11 cellular contexts compared by ENCODE assay signal in genomic region chr16:56262148-56262878, GRCh38.
A peak's percentile ranks its signal among the peaks of the same experiment; 100 is the strongest.
DNase-seq lines count a peak whose midpoint lies in the region; ATAC-seq and TF ChIP-seq lines count a peak whose summit lies in the region.
"Had no signal": no experiment of that assay in that cellular context is flagged by ENCODE, and none has a peak within 500 bp of the region (broad histone marks: within the 10 kb centered on the region; RNA-seq: fewer than 3 reads in every experiment).

No MANE protein-coding gene starts in this region.

- no peaks in the 10 kb centered on the region for H3K9me3 Mint-ChIP-seq in activated T-cell treated with anti-CD3 and anti-CD28 coated beads, Interleukin-2, amount 50 U/mL, for 24 hours

- H3K9me2 ChIP-seq in MM.1S (replicated peaks; ENCODE audit: insufficient read depth, low read length): no peaks in the 10 kb centered on the region

- DNase-seq in activated gamma-delta T cell treated with Interleukin-2 at 50 U/mL for 16 hours (peak; percentile 63), activated gamma-delta T cell (lab: John Stamatoyannopoulos, UW) (no peak), mucosa of descending colon (no peak), transverse colon (peak; percentile 38), MM.1S (no peak)
- peak; percentile 53 for DNase-seq in activated T-cell treated with anti-CD3 and anti-CD28 coated beads, Interleukin-2, amount 50 U/mL, for 24 hours
- DNase-seq: retina, WERI-Rb-1 had no signal

- H3K4me2 ChIP-seq in MM.1S (ENCODE audit: low read depth, low read length): no peak overlapping the region

- H2AFZ ChIP-seq in MM.1S (ENCODE audit: low read length): no peak overlapping the region

- no peaks in the 10 kb centered on the region for H4K20me1 ChIP-seq in MM.1S (ENCODE audit: insufficient read depth, low read length)

- ATAC-seq in mucosa of descending colon: peak; percentile 79
- ATAC-seq in HG02852 (IDR thresholded peaks at IDR 0.05; ENCODE audit: unreplicated experiment): no peak
- no peak for ATAC-seq in HG02938 (IDR thresholded peaks at IDR 0.05; ENCODE audit: unreplicated experiment)

- in situ Hi-C loops in transverse colon (cut with MboI; ENCODE audit: low pct_ligation_motif_present in 1 of 4, low pct_unique_long_range_greater_than_20kb in 1 of 4, low sequenced_read_pairs in 3 of 4): no loop called here

- no peaks in the 10 kb centered on the region for H3K36me3 Mint-ChIP-seq in activated T-cell treated with anti-CD3 and anti-CD28 coated beads, Interleukin-2, amount 50 U/mL, for 24 hours (ENCODE audit: low read depth)
- H3K36me3 Mint-ChIP-seq: CD14-positive monocyte had no signal

- H3K9me3 ChIP-seq in mucosa of descending colon (no peaks in the 10 kb centered on the region), transverse colon (no peaks in the 10 kb centered on the region), MM.1S (replicated peaks; ENCODE audit: insufficient read depth, low read length) (no peaks in the 10 kb centered on the region)

- no peaks in the 10 kb centered on the region for H3F3A ChIP-seq in MM.1S (ENCODE audit: insufficient read depth, low read length)

- H3K4me1 ChIP-seq in mucosa of descending colon (ENCODE audit: low read depth) (peaks cover 4% of the 10 kb centered on the region), transverse colon (peaks cover 0 to 49% (median 11%) of the 10 kb centered on the region in 4 donors), MM.1S (ENCODE audit: low read length) (no peaks in the 10 kb centered on the region)

- peak overlapping the region; percentile 32 for H3K4me3 Mint-ChIP-seq in activated T-cell treated with anti-CD3 and anti-CD28 coated beads, Interleukin-2, amount 50 U/mL, for 24 hours
- H3K4me3 Mint-ChIP-seq: CD14-positive monocyte had no signal

- H3K27me3 Mint-ChIP-seq in activated T-cell treated with anti-CD3 and anti-CD28 coated beads, Interleukin-2, amount 50 U/mL, for 24 hours: no peaks in the 10 kb centered on the region

- H3K27ac ChIP-seq in transverse colon (peak overlapping the region; percentile 46 to 89 (median 81)), MM.1S (ENCODE audit: low read length) (no peak overlapping the region)
- H3K27ac ChIP-seq: WERI-Rb-1 had no signal

- H3K27me3 ChIP-seq in transverse colon (no peaks in the 10 kb centered on the region), MM.1S (replicated peaks; ENCODE audit: insufficient read depth, low read length) (no peaks in the 10 kb centered on the region)

- H3K36me3 ChIP-seq in mucosa of descending colon (ENCODE audit: low read depth): no peaks in the 10 kb centered on the region
- H3K36me3 ChIP-seq in transverse colon: no peaks in the 10 kb centered on the region
- H3K36me3 ChIP-seq in MM.1S (replicated peaks; ENCODE audit: insufficient read depth, low read length): no peaks in the 10 kb centered on the region

- H3K79me2 ChIP-seq in MM.1S (ENCODE audit: low read length): no peaks in the 10 kb centered on the region

- H3K27ac Mint-ChIP-seq in activated T-cell treated with anti-CD3 and anti-CD28 coated beads, Interleukin-2, amount 50 U/mL, for 24 hours: peak overlapping the region; percentile 50
- H3K27ac Mint-ChIP-seq: CD14-positive monocyte had no signal

- H3K4me1 Mint-ChIP-seq in activated T-cell treated with anti-CD3 and anti-CD28 coated beads, Interleukin-2, amount 50 U/mL, for 24 hours (ENCODE audit: low read depth): peaks cover 33% of the 10 kb centered on the region

- no peak overlapping the region for H3K4me3 ChIP-seq in mucosa of descending colon
- no peak overlapping the region for H3K4me3 ChIP-seq in transverse colon
- no peak overlapping the region for H3K4me3 ChIP-seq in MM.1S (ENCODE audit: low read length)

- TF ChIP-seq CTCF in mucosa of descending colon (IDR thresholded peaks at IDR 0.05) (no peak), transverse colon (IDR thresholded peaks at IDR 0.05) (no peak), MM.1S (IDR thresholded peaks at IDR 0.05; ENCODE audit: low read length) (no peak)

- no peak for TF ChIP-seq POLR2A in transverse colon (IDR thresholded peaks at IDR 0.05)

- 28 to 48% methylated on average over 5 to 10 of the region's 10 CpGs for WGBS in transverse colon (ENCODE audit: low coverage in 1 of 2), 2 donors

- no peak overlapping the region for H3K9ac ChIP-seq in MM.1S (ENCODE audit: low read length)

- intact Hi-C loops in mucosa of descending colon (cut with DNase I, micrococcal nuclease) (loop anchor here in 1 of 2 donors (10.0 kb wide), 1 partner anchor 68 kb away; the partner anchor contains the start of gene GNAO1), transverse colon (cut with DNase I; ENCODE audit: low total_unique reads) (no loop called here)

- no peak for TF ChIP-seq EP300 in transverse colon (IDR thresholded peaks at IDR 0.05; ENCODE audit: low read depth)

Comparison
In these comparisons a context has a peak if more than half of its experiments do, and no peak if none do; other contexts are left out.
1. DNase-seq: peak in activated gamma-delta T cell treated with Interleukin-2 at 50 U/mL for 16 hours (single experiment), activated T-cell treated with anti-CD3 and anti-CD28 coated beads, Interleukin-2, amount 50 U/mL, for 24 hours (single experiment) and transverse colon (single experiment); none in activated gamma-delta T cell (single experiment), mucosa of descending colon (0 of 3) and MM.1S (single experiment).